ENCODE assay signal across 23 cellular contexts in the genomic region with DNA sequence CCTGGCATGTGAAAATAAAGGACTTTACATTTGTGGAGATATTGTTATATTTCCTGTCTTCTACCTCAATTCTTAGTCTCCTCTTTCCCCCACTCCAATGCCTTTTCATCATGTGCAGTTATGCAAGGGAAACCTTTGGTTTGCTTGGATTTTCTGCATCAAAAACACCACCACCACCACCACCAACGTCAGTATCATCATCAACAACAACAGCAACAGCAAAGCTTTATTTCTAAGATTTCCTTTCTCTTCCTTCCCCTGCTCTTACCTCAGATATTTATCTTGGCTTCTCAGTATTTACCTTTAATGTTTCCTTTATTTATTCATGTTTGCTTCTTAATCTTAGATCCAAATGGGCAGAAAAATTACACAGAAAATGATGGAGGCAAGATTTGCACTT.
"Had no signal": no experiment of that assay in that cellular context is flagged by ENCODE, and none has a peak within 500 bp of the region (broad histone marks: within the 10 kb centered on the region; RNA-seq: fewer than 3 reads in every experiment).

No MANE protein-coding gene starts in this region.

- H3K9ac ChIP-seq: SK-N-SH had no signal

- H3K27me3 ChIP-seq: colonic mucosa, Peyer's patch, SJCRH30 had no signal

- H3K9me3 Mint-ChIP-seq: activated naive CD4-positive, alpha-beta T cell treated with anti-CD3 and anti-CD28 coated beads, Interleukin-2, amount 50 U/mL, for 24 hours had no signal

- H3K36me3 Mint-ChIP-seq: activated naive CD4-positive, alpha-beta T cell treated with anti-CD3 and anti-CD28 coated beads, Interleukin-2, amount 50 U/mL, for 24 hours; brain had no signal

- H3K27ac Mint-ChIP-seq: activated CD4-positive, alpha-beta T cell treated with anti-CD3 and anti-CD28 coated beads for 36 hours; activated naive CD4-positive, alpha-beta T cell treated with anti-CD3 and anti-CD28 coated beads, Interleukin-2, amount 50 U/mL, for 24 hours; brain had no signal

- H3K36me3 ChIP-seq: colonic mucosa, Peyer's patch, SJCRH30 had no signal

- H3K9me3 ChIP-seq: colonic mucosa, Peyer's patch, SJCRH30, SK-N-SH had no signal

- DNase-seq: activated CD4-positive, alpha-beta T cell treated with anti-CD3 and anti-CD28 coated beads for 36 hours; activated CD4-positive, CD25-positive, alpha-beta regulatory T cell; activated CD8-positive, alpha-beta memory T cell treated with anti-CD3 and anti-CD28 coated beads for 24 hours; activated T-cell treated with anti-CD3 and anti-CD28 coated beads, Interleukin-2, amount 50 U/mL, for 48 hours; amygdala; cerebellar nuclear complex; colonic mucosa; Kasumi-1; KBM-7; NCI-H1048; NCI-H146; NCI-H187 treated with DMSO at 0.1 percent for 48 hours; NCI-H2081 treated with DMSO at 0.1 percent for 48 hours; NCI-H524; Peyer's patch; Right ventricle myocardium superior; SJCRH30; SK-N-SH had no signal

- H3K4me2 ChIP-seq: SK-N-SH had no signal

- H3K27me3 Mint-ChIP-seq: activated CD4-positive, alpha-beta T cell treated with anti-CD3 and anti-CD28 coated beads for 36 hours; activated naive CD4-positive, alpha-beta T cell treated with anti-CD3 and anti-CD28 coated beads, Interleukin-2, amount 50 U/mL, for 24 hours had no signal

- FAIRE-seq: astrocyte had no signal

- ATAC-seq: activated CD4-positive, alpha-beta T cell treated with anti-CD3 and anti-CD28 coated beads for 36 hours had no signal

- H3K27ac ChIP-seq: colonic mucosa, Peyer's patch, RWPE1, SJCRH30, VCaP had no signal

- H3K4me3 Mint-ChIP-seq: activated CD4-positive, alpha-beta T cell treated with anti-CD3 and anti-CD28 coated beads for 36 hours; activated naive CD4-positive, alpha-beta T cell treated with anti-CD3 and anti-CD28 coated beads, Interleukin-2, amount 50 U/mL, for 24 hours; brain had no signal

- H3K4me3 ChIP-seq: colonic mucosa, Peyer's patch, SJCRH30 had no signal

- H3K4me1 ChIP-seq: colonic mucosa, Peyer's patch, SJCRH30 had no signal
